Comparison of ENCODE assay signal across 22 cellular contexts in genomic region chr4:90220453-90220852, GRCh38.
"Had no signal": no experiment of that assay in that cellular context is flagged by ENCODE, and none has a peak within 500 bp of the region (broad histone marks: within the 10 kb centered on the region; RNA-seq: fewer than 3 reads in every experiment).

No MANE protein-coding gene starts in this region.

- H3K36me3 ChIP-seq: right lobe of liver, spleen, upper lobe of left lung, uterus had no signal

- H3K9ac ChIP-seq: parathyroid adenoma had no signal

- H2AFZ ChIP-seq: hepatocyte, parathyroid adenoma had no signal

- H3K4me3 ChIP-seq: dorsolateral prefrontal cortex, hepatocyte, psoas muscle, right lobe of liver, spleen, testis, upper lobe of left lung, uterus had no signal

- DNase-seq: cortex of kidney; dorsolateral prefrontal cortex; effector CD8-positive, alpha-beta T cell; foreskin melanocyte; head of caudate nucleus; left colon; mesendoderm; naive B cell; psoas muscle; retina; right lobe of liver; spleen; stimulated activated CD4-positive, alpha-beta T cell treated with anti-CD3 and anti-CD28 coated beads, Interleukin-15, amount 100 ng/mL, for 24 hours; stimulated activated CD4-positive, alpha-beta T cell treated with anti-CD3 and anti-CD28 coated beads, Interleukin-1b, Interleukin-23, amount 100 ng/mL, for 48 hours; stimulated activated CD4-positive, alpha-beta T cell treated with anti-CD3 and anti-CD28 coated beads, Interleukin-4, amount 100 ng/mL, for 4 hours; stimulated activated naive B cell treated with anti-CD40 and anti-IgM and Interleukin-4, amounts not matched to agents 10 μg/mL and 1 μg/mL and 100 μg/mL, for 72 hours; stimulated activated naive CD8-positive, alpha-beta T cell treated with anti-CD3 and anti-CD28 coated beads, Interleukin-15, amount 100 ng/mL, for 72 hours; testis; upper lobe of left lung; uterus had no signal

- H3K27me3 ChIP-seq: dorsolateral prefrontal cortex, hepatocyte, right lobe of liver, spleen, testis, upper lobe of left lung, uterus had no signal

- H3K27ac ChIP-seq: dorsolateral prefrontal cortex, hepatocyte, parathyroid adenoma, psoas muscle, right lobe of liver, spleen, testis, upper lobe of left lung, uterus had no signal

- H3K4me1 ChIP-seq: parathyroid adenoma, psoas muscle, right lobe of liver, spleen, upper lobe of left lung, uterus had no signal

- H3K9me3 ChIP-seq: psoas muscle, right lobe of liver, spleen, testis, upper lobe of left lung, uterus had no signal

- H3K4me2 ChIP-seq: hepatocyte had no signal
